In genomic region chr1:19160831-19161230, GRCh38 we compare ENCODE assay signal across 36 cellular contexts.
"Had no signal": no experiment of that assay in that cellular context is flagged by ENCODE, and none has a peak within 500 bp of the region (broad histone marks: within the 10 kb centered on the region; RNA-seq: fewer than 3 reads in every experiment).

No MANE protein-coding gene starts in this region.

- H3K9me3 ChIP-seq: ascending aorta had no signal

- H3K4me3 Mint-ChIP-seq: activated B cell treated with CpG ODN at 0.5 μM for 24 hours; activated CD4-positive, alpha-beta memory T cell treated with anti-CD3 and anti-CD28 coated beads for 36 hours; activated CD4-positive, alpha-beta T cell treated with anti-CD3 and anti-CD28 coated beads, Interleukin-2, amount 10 ng/mL, durations not matched to agents 24 days and 14 days; activated CD8-positive, alpha-beta T cell treated with anti-CD3 and anti-CD28 coated beads for 36 hours; activated naive CD4-positive, alpha-beta T cell treated with anti-CD3 and anti-CD28 coated beads for 36 hours; activated naive CD8-positive, alpha-beta T cell treated with anti-CD3 and anti-CD28 coated beads for 36 hours; activated T-cell treated with anti-CD3 and anti-CD28 coated beads, Interleukin-2, amount 50 U/mL, for 4 hours; activated T-cell treated with anti-CD3 and anti-CD28 coated beads, Interleukin-2, amount 50 U/mL, for 72 hours; activated T-helper 1 cell treated with anti-CD3 and anti-CD28 coated beads, Interleukin-12 subunit alpha, Interleukin-12 subunit beta, Interleukin-2, Interleukin-4 antibody, amounts not matched to agents 30 ng/mL and 10 ng/mL and 1 ng/mL, durations not matched to agents 14 hours and 24 hours and 36 hours; activated T-helper 17 cell treated with anti-CD3 and anti-CD28 coated beads, Interleukin-2, amount 50 U/mL, for 72 hours; brain; T-helper 1 cell treated with Interleukin-12 subunit alpha and Interleukin-12 subunit beta and Interleukin-4 antibody, amounts not matched to agents 30 μg/mL and 1 μg/mL, for 36 hours; T-helper 2 cell treated with Interferon-gamma antibody and Interleukin-4, amounts not matched to agents 5 μg/mL and 100 μg/mL, for 36 hours had no signal

- H3K9me3 Mint-ChIP-seq: activated B cell treated with CpG ODN at 0.5 μM for 24 hours; activated CD4-positive, alpha-beta memory T cell treated with anti-CD3 and anti-CD28 coated beads for 36 hours; activated CD4-positive, alpha-beta T cell treated with anti-CD3 and anti-CD28 coated beads, Interleukin-2, amount 10 ng/mL, durations not matched to agents 24 days and 14 days; activated CD8-positive, alpha-beta T cell treated with anti-CD3 and anti-CD28 coated beads for 36 hours; activated naive CD4-positive, alpha-beta T cell treated with anti-CD3 and anti-CD28 coated beads for 36 hours; activated naive CD4-positive, alpha-beta T cell treated with anti-CD3 and anti-CD28 coated beads, Interleukin-2, amount 50 U/mL, for 72 hours; activated naive CD8-positive, alpha-beta T cell treated with anti-CD3 and anti-CD28 coated beads for 36 hours; activated T-cell treated with anti-CD3 and anti-CD28 coated beads, Interleukin-2, amount 50 U/mL, for 4 hours; activated T-cell treated with anti-CD3 and anti-CD28 coated beads, Interleukin-2, amount 50 U/mL, for 72 hours; activated T-helper 1 cell treated with anti-CD3 and anti-CD28 coated beads, Interleukin-12 subunit alpha, Interleukin-12 subunit beta, Interleukin-2, Interleukin-4 antibody, amounts not matched to agents 30 ng/mL and 10 ng/mL and 1 ng/mL, durations not matched to agents 14 hours and 24 hours and 36 hours; activated T-helper 17 cell treated with anti-CD3 and anti-CD28 coated beads, Interleukin-2, amount 50 U/mL, for 72 hours; brain; T-helper 1 cell treated with Interleukin-12 subunit alpha and Interleukin-12 subunit beta and Interleukin-4 antibody, amounts not matched to agents 30 μg/mL and 1 μg/mL, for 36 hours; T-helper 2 cell treated with Interferon-gamma antibody and Interleukin-4, amounts not matched to agents 5 μg/mL and 100 μg/mL, for 36 hours had no signal

- H3K27ac Mint-ChIP-seq: activated B cell treated with CpG ODN at 0.5 μM for 24 hours; activated CD4-positive, alpha-beta memory T cell treated with anti-CD3 and anti-CD28 coated beads for 36 hours; activated CD4-positive, alpha-beta T cell treated with anti-CD3 and anti-CD28 coated beads, Interleukin-2, amount 10 ng/mL, durations not matched to agents 24 days and 14 days; activated CD8-positive, alpha-beta T cell treated with anti-CD3 and anti-CD28 coated beads for 36 hours; activated naive CD4-positive, alpha-beta T cell treated with anti-CD3 and anti-CD28 coated beads for 36 hours; activated naive CD8-positive, alpha-beta T cell treated with anti-CD3 and anti-CD28 coated beads for 36 hours; activated T-cell treated with anti-CD3 and anti-CD28 coated beads, Interleukin-2, amount 50 U/mL, for 72 hours; activated T-helper 1 cell treated with anti-CD3 and anti-CD28 coated beads, Interleukin-12 subunit alpha, Interleukin-12 subunit beta, Interleukin-2, Interleukin-4 antibody, amounts not matched to agents 30 ng/mL and 10 ng/mL and 1 ng/mL, durations not matched to agents 14 hours and 24 hours and 36 hours; activated T-helper 17 cell treated with anti-CD3 and anti-CD28 coated beads, Interleukin-2, amount 50 U/mL, for 72 hours; brain; T-helper 1 cell treated with Interleukin-12 subunit alpha and Interleukin-12 subunit beta and Interleukin-4 antibody, amounts not matched to agents 30 μg/mL and 1 μg/mL, for 36 hours; T-helper 2 cell treated with Interferon-gamma antibody and Interleukin-4, amounts not matched to agents 5 μg/mL and 100 μg/mL, for 36 hours had no signal

- H3K27me3 ChIP-seq: ascending aorta, cardiac muscle cell had no signal

- H3K27ac ChIP-seq: ascending aorta, cardiac muscle cell, VCaP had no signal

- ATAC-seq: activated CD8-positive, alpha-beta T cell treated with anti-CD3 and anti-CD28 coated beads for 36 hours; activated naive CD4-positive, alpha-beta T cell treated with anti-CD3 and anti-CD28 coated beads, Interleukin-2, amount 50 U/mL, for 72 hours; activated T-cell treated with anti-CD3 and anti-CD28 coated beads, Interleukin-2, amount 50 U/mL, for 4 hours; activated T-cell treated with anti-CD3 and anti-CD28 coated beads, Interleukin-2, amount 50 U/mL, for 72 hours; activated T-helper 17 cell treated with anti-CD3 and anti-CD28 coated beads, Interleukin-2, amount 50 U/mL, for 72 hours had no signal

- H3K4me1 Mint-ChIP-seq: activated B cell treated with CpG ODN at 0.5 μM for 24 hours; activated naive CD8-positive, alpha-beta T cell treated with anti-CD3 and anti-CD28 coated beads for 36 hours; activated T-helper 17 cell treated with anti-CD3 and anti-CD28 coated beads, Interleukin-2, amount 50 U/mL, for 72 hours; brain had no signal

- H3K4me3 ChIP-seq: ascending aorta, cardiac muscle cell had no signal

- DNase-seq: activated B cell treated with CpG ODN at 0.5 μM for 24 hours; activated CD4-positive, alpha-beta memory T cell treated with anti-CD3 and anti-CD28 coated beads for 36 hours; activated CD4-positive, alpha-beta T cell treated with anti-CD3 and anti-CD28 coated beads for 4 hours; activated CD4-positive, alpha-beta T cell treated with anti-CD3 and anti-CD28 coated beads, Interleukin-2, amount 10 ng/mL, durations not matched to agents 24 days and 14 days; activated CD4-positive, alpha-beta T cell treated with anti-CD3 and anti-CD28 coated beads, Interleukin-2, amount 50 U/mL, for 1 hour; activated CD4-positive, alpha-beta T cell treated with anti-CD3 and anti-CD28 coated beads, Interleukin-2, amount 50 U/mL, for 4 hours; activated CD4-positive, CD25-positive, alpha-beta regulatory T cell treated with anti-CD3 and anti-CD28 coated beads, Interleukin-2, amount 50 U/mL, for 72 hours; activated CD8-positive, alpha-beta memory T cell treated with anti-CD3 and anti-CD28 coated beads, Interleukin-2, amount 50 U/mL, for 4 hours; activated CD8-positive, alpha-beta T cell treated with anti-CD3 and anti-CD28 coated beads for 36 hours; activated effector memory CD4-positive, alpha-beta T cell treated with anti-CD3 and anti-CD28 coated beads, Interleukin-2, amount 50 U/mL, for 16 hours; activated gamma-delta T cell treated with Interleukin-2 at 50 U/mL for 16 hours; activated naive CD4-positive, alpha-beta T cell; activated naive CD4-positive, alpha-beta T cell treated with anti-CD3 and anti-CD28 coated beads for 36 hours; activated naive CD4-positive, alpha-beta T cell treated with anti-CD3 and anti-CD28 coated beads, Interleukin-2, amount 50 U/mL, for 16 hours; activated naive CD8-positive, alpha-beta T cell treated with anti-CD3 and anti-CD28 coated beads for 36 hours; activated T-cell treated with anti-CD3 and anti-CD28 coated beads for 4 hours; activated T-cell treated with anti-CD3 and anti-CD28 coated beads, Interleukin-2, amount 50 U/mL, for 1 hour; activated T-cell treated with anti-CD3 and anti-CD28 coated beads, Interleukin-2, amount 50 U/mL, for 4 hours; activated T-cell treated with anti-CD3 and anti-CD28 coated beads, Interleukin-2, amount 50 U/mL, for 72 hours; amygdala; anterior cingulate cortex; caudate nucleus; T-helper 1 cell; T-helper 2 cell; T-helper 9 cell had no signal

- FAIRE-seq: bronchial epithelial cell, TTC549 had no signal

- H3K27me3 Mint-ChIP-seq: activated B cell treated with CpG ODN at 0.5 μM for 24 hours; activated CD4-positive, alpha-beta memory T cell treated with anti-CD3 and anti-CD28 coated beads for 36 hours; activated CD4-positive, alpha-beta T cell treated with anti-CD3 and anti-CD28 coated beads, Interleukin-2, amount 10 ng/mL, durations not matched to agents 24 days and 14 days; activated CD8-positive, alpha-beta T cell treated with anti-CD3 and anti-CD28 coated beads for 36 hours; activated naive CD8-positive, alpha-beta T cell treated with anti-CD3 and anti-CD28 coated beads for 36 hours; activated T-helper 17 cell treated with anti-CD3 and anti-CD28 coated beads, Interleukin-2, amount 50 U/mL, for 72 hours had no signal
